In genomic region chr1:97051823-97052222, GRCh38 we compare ENCODE assay signal across 5 cellular contexts.
"Had no signal": no experiment of that assay in that cellular context is flagged by ENCODE, and none has a peak within 500 bp of the region (broad histone marks: within the 10 kb centered on the region; RNA-seq: fewer than 3 reads in every experiment).

No MANE protein-coding gene starts in this region.

- H3K9ac ChIP-seq: KMS-11 had no signal

- H3K4me3 ChIP-seq: K562 had no signal

- FAIRE-seq: K562 had no signal

- ATAC-seq: K562 had no signal

- DNase-seq: KBM-7, KG1 had no signal

- H3K27ac ChIP-seq: HL-60, KMS-11 had no signal

- H3K4me2 ChIP-seq: KMS-11 had no signal
